ENCODE assay signal across 18 cellular contexts in the genomic region with DNA sequence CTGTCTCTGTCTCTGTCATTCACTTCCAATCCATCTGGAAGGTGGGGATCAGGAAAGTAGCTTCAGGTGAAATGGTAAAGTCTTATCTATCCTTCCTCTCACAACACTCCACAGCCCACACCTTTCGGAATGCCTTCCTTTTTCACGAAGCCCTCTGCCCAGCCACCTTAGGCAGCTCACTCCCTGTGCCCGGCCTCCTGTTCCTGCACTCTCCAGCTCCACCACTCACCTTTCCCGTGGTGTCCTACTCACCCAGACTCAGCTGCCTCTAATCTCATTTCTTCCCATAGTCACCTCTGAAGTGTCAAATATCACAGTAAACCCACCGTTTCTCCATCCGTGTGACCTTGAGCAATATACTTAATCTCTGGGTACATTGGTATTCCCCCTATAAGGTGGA.
DNase-seq lines count a peak whose midpoint lies in the region; ATAC-seq and TF ChIP-seq lines count a peak whose summit lies in the region.
"Had no signal": no experiment of that assay in that cellular context is flagged by ENCODE, and none has a peak within 500 bp of the region (broad histone marks: within the 10 kb centered on the region; RNA-seq: fewer than 3 reads in every experiment).

No MANE protein-coding gene starts in this region.

- H4K20me1 ChIP-seq in GM23338 (replicated peaks; ENCODE audit: insufficient read depth) (no peaks in the 10 kb centered on the region), neural progenitor cell (ENCODE audit: low read depth) (no peaks in the 10 kb centered on the region)
- H4K20me1 ChIP-seq: BLaER1 had no signal

- POLR2A ChIA-PET in WTC11 (lab: Charles Lee), result no interaction called here

- no peaks in the 10 kb centered on the region for H3K36me3 ChIP-seq in GM23338 (ENCODE audit: insufficient read depth)
- H3K36me3 ChIP-seq in neural progenitor cell, result no peaks in the 10 kb centered on the region
- H3K36me3 ChIP-seq: BLaER1 had no signal

- H3K27ac ChIP-seq in GM23338 (ENCODE audit: low read depth) (no peak overlapping the region), neural progenitor cell (no peak overlapping the region)
- H3K27ac ChIP-seq: BLaER1, C4-2B, GM23248 had no signal

- peak; percentile 58 for DNase-seq in cardiac septum (ENCODE audit: low spot score)
- DNase-seq in Right ventricle myocardium superior, result no peak
- DNase-seq in GM23338 (ENCODE audit: low spot score), result no peak
- no peak for DNase-seq in WTC11 (ENCODE audit: low spot score)
- no peak for DNase-seq in neural progenitor cell (ENCODE audit: low spot score)
- no peak for DNase-seq in NCI-H446 (lab: John Stamatoyannopoulos, UW)
- DNase-seq: Caco-2; CD4-positive, CD25-positive, alpha-beta regulatory T cell; DMS153; DND-41; GM23248; H9; HFFc6 had no signal

- H3K27me3 Mint-ChIP-seq in GM23338 (ENCODE audit: insufficient read depth, low read depth, poor library complexity) (peaks cover 3% of the 10 kb centered on the region), WTC11 (ENCODE audit: low read depth) (no peaks in the 10 kb centered on the region; the same call in 1 of the 2 replicates), neural progenitor cell (ENCODE audit: insufficient read depth, low read depth) (peaks cover 9% of the 10 kb centered on the region)

- ATAC-seq in Right ventricle myocardium superior (ENCODE audit: poor library complexity) (no peak), GM23338 (peak; percentile 35; the same call in 1 of the 3 replicates), WTC11 (peak; percentile 52), HG02840 (IDR thresholded peaks at IDR 0.05; ENCODE audit: low FRiP score, unreplicated experiment) (no peak)
- ATAC-seq: CD8-positive, alpha-beta T cell had no signal

- H3K9me2 ChIP-seq in GM23338 (ENCODE audit: insufficient read depth), result no peaks in the 10 kb centered on the region; the same call in 1 of the 2 replicates

- no peak for TF ChIP-seq CTCF in GM23338 (conservative IDR thresholded peaks at IDR 0.05; ENCODE audit: low read depth in 2 of 2)
- TF ChIP-seq CTCF in WTC11 (IDR thresholded peaks at IDR 0.05), result no peak
- no peak for TF ChIP-seq CTCF in neural progenitor cell (IDR thresholded peaks at IDR 0.05)

- H3K79me2 ChIP-seq in GM23338 (replicated peaks; ENCODE audit: insufficient read depth) (no peaks in the 10 kb centered on the region), neural progenitor cell (ENCODE audit: low read depth) (no peaks in the 10 kb centered on the region)

- H3K4me3 Mint-ChIP-seq in GM23338 (no peak overlapping the region), WTC11 (no peak overlapping the region), neural progenitor cell (no peak overlapping the region)
- H3K4me3 Mint-ChIP-seq: B cell; CD4-positive, CD25-positive, alpha-beta regulatory T cell; CD8-positive, alpha-beta T cell; H9; HFFc6 had no signal

- H3K9me3 Mint-ChIP-seq in GM23338 (peaks cover 11% of the 10 kb centered on the region; the same call in 2 of the 3 replicates), WTC11 (peaks cover 23% of the 10 kb centered on the region), neural progenitor cell (peaks cover 12% of the 10 kb centered on the region)
- H3K9me3 Mint-ChIP-seq: CD8-positive, alpha-beta T cell; HFFc6 had no signal

- H2AFZ ChIP-seq in GM23338 (no peak overlapping the region), neural progenitor cell (replicated peaks) (no peak overlapping the region)
- H2AFZ ChIP-seq: GM23248 had no signal

- H3K4me3 ChIP-seq in GM23338, result no peak overlapping the region
- H3K4me3 ChIP-seq in neural progenitor cell, result no peak overlapping the region
- H3K4me3 ChIP-seq: BLaER1, GM23248 had no signal

- H3K27ac Mint-ChIP-seq in GM23338, result no peak overlapping the region
- no peak overlapping the region for H3K27ac Mint-ChIP-seq in WTC11
- peak overlapping the region; percentile 11 for H3K27ac Mint-ChIP-seq in neural progenitor cell
- H3K27ac Mint-ChIP-seq: B cell; CD4-positive, CD25-positive, alpha-beta regulatory T cell; CD8-positive, alpha-beta T cell; HFFc6 had no signal

- H3K4me1 ChIP-seq in GM23338 (ENCODE audit: insufficient read depth) (no peaks in the 10 kb centered on the region), neural progenitor cell (no peaks in the 10 kb centered on the region)

- CTCF ChIA-PET in WTC11 (lab: Charles Lee), result interaction anchor here (0.6 to 1.6 kb wide), 2 partner anchors 12 to 225 kb away, joined by 4 read pairs; no protein-coding TSS in a partner anchor

- no peaks in the 10 kb centered on the region for H3K36me3 Mint-ChIP-seq in GM23338 (ENCODE audit: low read depth)
- peaks cover 9% of the 10 kb centered on the region for H3K36me3 Mint-ChIP-seq in WTC11
- peaks cover 2% of the 10 kb centered on the region for H3K36me3 Mint-ChIP-seq in neural progenitor cell
- H3K36me3 Mint-ChIP-seq: CD4-positive, CD25-positive, alpha-beta regulatory T cell; CD8-positive, alpha-beta T cell had no signal

- H3F3A ChIP-seq in GM23338 (replicated peaks; ENCODE audit: low read depth) (no peaks in the 10 kb centered on the region), neural progenitor cell (ENCODE audit: low read depth) (no peaks in the 10 kb centered on the region)

- H3K4me2 ChIP-seq in GM23338 (no peak overlapping the region), neural progenitor cell (no peak overlapping the region)
- H3K4me2 ChIP-seq: BLaER1 had no signal

- intact Hi-C loops in cardiac septum (cut with DNase I), result no loop called here
- intact Hi-C loops in Right ventricle myocardium superior (cut with DNase I), result no loop called here

- no peaks in the 10 kb centered on the region for H3K4me1 Mint-ChIP-seq in GM23338
- H3K4me1 Mint-ChIP-seq in WTC11, result no peaks in the 10 kb centered on the region
- no peaks in the 10 kb centered on the region for H3K4me1 Mint-ChIP-seq in neural progenitor cell
- H3K4me1 Mint-ChIP-seq: CD4-positive, CD25-positive, alpha-beta regulatory T cell had no signal

- H3K27me3 ChIP-seq in GM23338 (ENCODE audit: insufficient read depth), result no peaks in the 10 kb centered on the region
- no peaks in the 10 kb centered on the region for H3K27me3 ChIP-seq in neural progenitor cell
- H3K27me3 ChIP-seq: BLaER1 had no signal

- H3K9ac ChIP-seq in neural progenitor cell, result no peak overlapping the region
- H3K9ac ChIP-seq: BLaER1, GM23248 had no signal

- H3K9me3 ChIP-seq in neural progenitor cell (ENCODE audit: low read depth), result no peaks in the 10 kb centered on the region
- H3K9me3 ChIP-seq: Caco-2 had no signal

TF ChIP-seq in GM23338, 12 proteins besides CTCF, POLR2A, EP300 and RAD21 (continues in another document):
- TF ChIP-seq EZH2phosphoT487 (IDR thresholded peaks at IDR 0.05; ENCODE audit: unreplicated experiment) (no peak), POLR2AphosphoS5 (IDR thresholded peaks at IDR 0.05; ENCODE audit: low read depth) (no peak), ZNF114 (CRISPR knock-in tag; IDR thresholded peaks at IDR 0.05) (no peak), STAT1 (IDR thresholded peaks at IDR 0.05; ENCODE audit: unreplicated experiment) (no peak), CREB1 (CRISPR knock-in tag; IDR thresholded peaks at IDR 0.05; ENCODE audit: low read depth) (no peak), JUNB (IDR thresholded peaks at IDR 0.05; ENCODE audit: unreplicated experiment) (no peak), EZH2 (IDR thresholded peaks at IDR 0.05; ENCODE audit: low read depth, unreplicated experiment) (no peak)
- TF ChIP-seq, protein P1, sequence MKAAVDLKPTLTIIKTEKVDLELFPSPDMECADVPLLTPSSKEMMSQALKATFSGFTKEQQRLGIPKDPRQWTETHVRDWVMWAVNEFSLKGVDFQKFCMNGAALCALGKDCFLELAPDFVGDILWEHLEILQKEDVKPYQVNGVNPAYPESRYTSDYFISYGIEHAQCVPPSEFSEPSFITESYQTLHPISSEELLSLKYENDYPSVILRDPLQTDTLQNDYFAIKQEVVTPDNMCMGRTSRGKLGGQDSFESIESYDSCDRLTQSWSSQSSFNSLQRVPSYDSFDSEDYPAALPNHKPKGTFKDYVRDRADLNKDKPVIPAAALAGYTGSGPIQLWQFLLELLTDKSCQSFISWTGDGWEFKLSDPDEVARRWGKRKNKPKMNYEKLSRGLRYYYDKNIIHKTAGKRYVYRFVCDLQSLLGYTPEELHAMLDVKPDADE (IDR thresholded peaks at IDR 0.05), result no peak

TF ChIP-seq in WTC11, 78 proteins besides CTCF, POLR2A, EP300 and RAD21 (continues in another document):
- TF ChIP-seq, protein P2, sequence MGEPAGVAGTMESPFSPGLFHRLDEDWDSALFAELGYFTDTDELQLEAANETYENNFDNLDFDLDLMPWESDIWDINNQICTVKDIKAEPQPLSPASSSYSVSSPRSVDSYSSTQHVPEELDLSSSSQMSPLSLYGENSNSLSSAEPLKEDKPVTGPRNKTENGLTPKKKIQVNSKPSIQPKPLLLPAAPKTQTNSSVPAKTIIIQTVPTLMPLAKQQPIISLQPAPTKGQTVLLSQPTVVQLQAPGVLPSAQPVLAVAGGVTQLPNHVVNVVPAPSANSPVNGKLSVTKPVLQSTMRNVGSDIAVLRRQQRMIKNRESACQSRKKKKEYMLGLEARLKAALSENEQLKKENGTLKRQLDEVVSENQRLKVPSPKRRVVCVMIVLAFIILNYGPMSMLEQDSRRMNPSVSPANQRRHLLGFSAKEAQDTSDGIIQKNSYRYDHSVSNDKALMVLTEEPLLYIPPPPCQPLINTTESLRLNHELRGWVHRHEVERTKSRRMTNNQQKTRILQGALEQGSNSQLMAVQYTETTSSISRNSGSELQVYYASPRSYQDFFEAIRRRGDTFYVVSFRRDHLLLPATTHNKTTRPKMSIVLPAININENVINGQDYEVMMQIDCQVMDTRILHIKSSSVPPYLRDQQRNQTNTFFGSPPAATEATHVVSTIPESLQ (CRISPR knock-in tag; IDR thresholded peaks at IDR 0.05), result no peak
- TF ChIP-seq TCF7 (CRISPR knock-in tag; IDR thresholded peaks at IDR 0.05; ENCODE audit: low read depth), result no peak
- no peak for TF ChIP-seq TP53 (CRISPR knock-in tag; IDR thresholded peaks at IDR 0.05)
- TF ChIP-seq ESRRA (CRISPR knock-in tag; IDR thresholded peaks at IDR 0.05; ENCODE audit: borderline replicate concordance), result no peak
- TF ChIP-seq JUN (CRISPR knock-in tag; IDR thresholded peaks at IDR 0.05), result no peak
- TF ChIP-seq ZBTB43 (CRISPR knock-in tag; IDR thresholded peaks at IDR 0.05), result no peak
- TF ChIP-seq CREB1 (CRISPR knock-in tag; IDR thresholded peaks at IDR 0.05), result no peak
- TF ChIP-seq GTF2I (CRISPR knock-in tag; conservative IDR thresholded peaks at IDR 0.05), result no peak

Comparison
In these comparisons a context has a peak if more than half of its experiments do, and no peak if none do; other contexts are left out.
1. ATAC-seq: peak in GM23338 (single experiment) and WTC11 (single experiment); none in Right ventricle myocardium superior (single experiment) and HG02840 (single experiment).